In genomic region chr1:25905680-25906643, GRCh38 we compare ENCODE assay signal across 8 cellular contexts. TPM values are rescaled to one million over a fixed set of nuclear protein-coding genes. Genes with fewer than 3 reads are reported as not detected.
A peak's percentile ranks its signal among the peaks of the same experiment; 100 is the strongest.
DNase-seq lines count a peak whose midpoint lies in the region; ATAC-seq, FAIRE-seq and TF ChIP-seq lines count a peak whose summit lies in the region.

Gene STMN1, minus strand, starts transcription at chr1:25906419. Its CDS starts 1,743 bp downstream, at chr1:25904676.

- H3K4me1 Mint-ChIP-seq in WTC11: peaks cover 27% of the 10 kb centered on the region
- peaks cover 17 to 24% of the 10 kb centered on the region in 2 donors for H3K4me1 Mint-ChIP-seq in immature natural killer cell

- H3K27ac ChIP-seq in A673 (ENCODE audit: low read depth, low read length, poor library complexity, severe bottlenecking) (peak within 1 kb of the TSS; percentile 97), spleen (peak within 1 kb of the TSS in 7 of 8 donors; percentile 55 to 81 (median 79))

- TF ChIP-seq CTCF in A673 (conservative IDR thresholded peaks at IDR 0.05; ENCODE audit: low read depth, low read length): 0 out of 2 replicates have a peak, but pooled peaks have one; percentile 6
- no peak for TF ChIP-seq CTCF in WTC11 (IDR thresholded peaks at IDR 0.05)
- no peak for TF ChIP-seq CTCF in bronchial epithelial cell (IDR thresholded peaks at IDR 0.05; ENCODE audit: insufficient read depth, low read length, severe bottlenecking)
- TF ChIP-seq CTCF in spleen (IDR thresholded peaks at IDR 0.05 in 8 of 11, conservative IDR thresholded peaks at IDR 0.05 in 3 of 11): no peak

- DNase-seq in A673 (ENCODE audit: low spot score) (peak; percentile 97), NCI-H2171 treated with DMSO at 0.1 percent for 48 hours (lab: John Stamatoyannopoulos, UW) (peak; percentile 92), WTC11 (ENCODE audit: low spot score) (peak; percentile 97), bronchial epithelial cell (ENCODE audit: low read depth) (peak; percentile 41), immature natural killer cell (peak; percentile 72 to 76 (median 74)), spleen (peak; percentile 95)

- POLR2A ChIA-PET in A673 (lab: Charles Lee; ENCODE audit: low non-redundant PET) (interaction anchor here (0.7 to 1.2 kb wide), 2 partner anchors 10 to 17 kb away, joined by 3 to 5 read pairs; no protein-coding TSS in a partner anchor), WTC11 (lab: Charles Lee) (interaction anchor here (0.7 to 1.5 kb wide), 3 partner anchors 14 to 92 kb away, joined by 3 to 5 read pairs (median 4); partner anchors contain the start of gene PAFAH2)

- H3K9me3 Mint-ChIP-seq in WTC11 (no peaks in the 10 kb centered on the region), immature natural killer cell (no peaks in the 10 kb centered on the region)

- CTCF ChIA-PET in A673 (lab: Charles Lee) (interaction anchor here (1.0 kb wide), 1 partner anchor 11 kb away, joined by 4 read pairs; no protein-coding TSS in a partner anchor), WTC11 (lab: Charles Lee) (interaction anchor here (1.0 to 3.6 kb wide), 5 partner anchors 10 to 115 kb away, joined by 3 to 31 read pairs (median 4); partner anchors contain the start of genes EXTL1 and PAFAH2)

- H3K27me3 Mint-ChIP-seq in WTC11 (ENCODE audit: low read depth): no peaks in the 10 kb centered on the region; the same call in none of the 2 replicates
- peaks cover 0 to 8% (median 2%) of the 10 kb centered on the region in 3 donors for H3K27me3 Mint-ChIP-seq in immature natural killer cell (ENCODE audit: low read depth in 3 of 3)

- H3K27me3 ChIP-seq in A673 (replicated peaks; ENCODE audit: insufficient read depth, low read depth, low read length, poor library complexity) (no peaks in the 10 kb centered on the region), bronchial epithelial cell (ENCODE audit: control insufficient read depth, insufficient read depth, low read length) (no peaks in the 10 kb centered on the region), spleen (replicated peaks in 1 of 7) (peaks cover 0 to 5% (median 0%) of the 10 kb centered on the region in 7 donors)

- intact Hi-C loops in A673 (cut with micrococcal nuclease; ENCODE audit: unreplicated experiment): no loop called here
- intact Hi-C loops in spleen (cut with DNase I; ENCODE audit: low total_unique reads): no loop called here

- H3K9me3 ChIP-seq in A673 (ENCODE audit: low read depth, low read length, poor library complexity, severe bottlenecking): no peaks in the 10 kb centered on the region
- no peaks in the 10 kb centered on the region for H3K9me3 ChIP-seq in spleen

- peaks cover 23% of the 10 kb centered on the region for H3K4me1 ChIP-seq in A673 (ENCODE audit: insufficient read depth, low read length, poor library complexity, severe bottlenecking)
- H3K4me1 ChIP-seq in spleen: peaks cover 10 to 43% (median 24%) of the 10 kb centered on the region in 6 donors

- ATAC-seq in GM18858 (IDR thresholded peaks at IDR 0.05; ENCODE audit: unreplicated experiment) (peak; percentile 54), HG03095 (IDR thresholded peaks at IDR 0.05; ENCODE audit: unreplicated experiment) (peak; percentile 49), WTC11 (peak; percentile 84)

- BruUV-seq in A673 (replicated peaks; lab: Mats Ljungman, UMichigan): no TSS peak

- peaks cover 38% of the 10 kb centered on the region for H3K36me3 Mint-ChIP-seq in WTC11
- peaks cover 0 to 3% (median 0%) of the 10 kb centered on the region in 3 donors for H3K36me3 Mint-ChIP-seq in immature natural killer cell

- peak within 1 kb of the TSS; percentile 88 for H3K4me3 ChIP-seq in A673 (ENCODE audit: low read depth, low read length, poor library complexity, severe bottlenecking)
- H3K4me3 ChIP-seq in bronchial epithelial cell (ENCODE audit: low read depth, low read length): peak within 1 kb of the TSS; percentile 63
- peak within 1 kb of the TSS; percentile 67 to 94 (median 84) for H3K4me3 ChIP-seq in spleen

- peak in 2 of 3 donors; percentile 59 to 94 for TF ChIP-seq POLR2A in spleen (IDR thresholded peaks at IDR 0.05)

- peaks cover 38% of the 10 kb centered on the region for H3K36me3 ChIP-seq in A673 (ENCODE audit: insufficient read depth, low read length, poor library complexity, severe bottlenecking)
- H3K36me3 ChIP-seq in bronchial epithelial cell (ENCODE audit: control insufficient read depth, insufficient read depth, low read length): no peaks in the 10 kb centered on the region
- peaks cover 0 to 27% (median 2%) of the 10 kb centered on the region in 6 donors for H3K36me3 ChIP-seq in spleen

- WGBS in spleen, 5 donors: 0 to 1% (median 1%) methylated on average over 31 to 102 of the region's 102 CpGs

- FAIRE-seq in bronchial epithelial cell (lab: Jason Lieb, UNC): no peak

- H3K27ac Mint-ChIP-seq in WTC11 (peak within 1 kb of the TSS; percentile 73), immature natural killer cell (peak within 1 kb of the TSS; percentile 83 to 92 (median 88))

- H3K4me3 Mint-ChIP-seq in WTC11 (peak within 1 kb of the TSS; percentile 92), immature natural killer cell (peak within 1 kb of the TSS; percentile 92 to 98 (median 93))

TF ChIP-seq in WTC11, 78 proteins besides CTCF, POLR2A, EP300 and RAD21 (continues in another document):
- TF ChIP-seq, protein P1, sequence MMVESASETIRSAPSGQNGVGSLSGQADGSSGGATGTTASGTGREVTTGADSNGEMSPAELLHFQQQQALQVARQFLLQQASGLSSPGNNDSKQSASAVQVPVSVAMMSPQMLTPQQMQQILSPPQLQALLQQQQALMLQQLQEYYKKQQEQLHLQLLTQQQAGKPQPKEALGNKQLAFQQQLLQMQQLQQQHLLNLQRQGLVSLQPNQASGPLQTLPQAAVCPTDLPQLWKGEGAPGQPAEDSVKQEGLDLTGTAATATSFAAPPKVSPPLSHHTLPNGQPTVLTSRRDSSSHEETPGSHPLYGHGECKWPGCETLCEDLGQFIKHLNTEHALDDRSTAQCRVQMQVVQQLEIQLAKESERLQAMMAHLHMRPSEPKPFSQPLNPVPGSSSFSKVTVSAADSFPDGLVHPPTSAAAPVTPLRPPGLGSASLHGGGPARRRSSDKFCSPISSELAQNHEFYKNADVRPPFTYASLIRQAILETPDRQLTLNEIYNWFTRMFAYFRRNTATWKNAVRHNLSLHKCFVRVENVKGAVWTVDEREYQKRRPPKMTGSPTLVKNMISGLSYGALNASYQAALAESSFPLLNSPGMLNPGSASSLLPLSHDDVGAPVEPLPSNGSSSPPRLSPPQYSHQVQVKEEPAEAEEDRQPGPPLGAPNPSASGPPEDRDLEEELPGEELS (CRISPR knock-in tag; IDR thresholded peaks at IDR 0.05): 0 out of 2 replicates have a peak, but pooled peaks have one; percentile 58
- TF ChIP-seq SMAD3 (CRISPR knock-in tag; IDR thresholded peaks at IDR 0.05; ENCODE audit: borderline replicate concordance) (peak; percentile 20; the same call in 1 of the 2 replicates), SP1 (CRISPR knock-in tag; conservative IDR thresholded peaks at IDR 0.05) (peak; percentile 91), USF1 (CRISPR knock-in tag; IDR thresholded peaks at IDR 0.05) (peak; percentile 99), ZNF423 (CRISPR knock-in tag; IDR thresholded peaks at IDR 0.05) (peak; percentile 99), IRF2 (CRISPR knock-in tag; IDR thresholded peaks at IDR 0.05; ENCODE audit: borderline replicate concordance, low read depth) (no peak), SMAD4 (CRISPR knock-in tag; IDR thresholded peaks at IDR 0.05) (0 out of 2 replicates have a peak, but pooled peaks have one; percentile 34), MYBL2 (CRISPR knock-in tag; IDR thresholded peaks at IDR 0.05) (peak; percentile 76; the same call in 1 of the 2 replicates), ZNF671 (CRISPR knock-in tag; IDR thresholded peaks at IDR 0.05) (peak; percentile 53; the same call in 1 of the 2 replicates), NR3C1 (CRISPR knock-in tag; conservative IDR thresholded peaks at IDR 0.05; ENCODE audit: low read depth) (no peak), RELA (CRISPR knock-in tag; IDR thresholded peaks at IDR 0.05; ENCODE audit: borderline replicate concordance) (0 out of 2 replicates have a peak, but pooled peaks have one; percentile 2)
- TF ChIP-seq, protein P2, sequence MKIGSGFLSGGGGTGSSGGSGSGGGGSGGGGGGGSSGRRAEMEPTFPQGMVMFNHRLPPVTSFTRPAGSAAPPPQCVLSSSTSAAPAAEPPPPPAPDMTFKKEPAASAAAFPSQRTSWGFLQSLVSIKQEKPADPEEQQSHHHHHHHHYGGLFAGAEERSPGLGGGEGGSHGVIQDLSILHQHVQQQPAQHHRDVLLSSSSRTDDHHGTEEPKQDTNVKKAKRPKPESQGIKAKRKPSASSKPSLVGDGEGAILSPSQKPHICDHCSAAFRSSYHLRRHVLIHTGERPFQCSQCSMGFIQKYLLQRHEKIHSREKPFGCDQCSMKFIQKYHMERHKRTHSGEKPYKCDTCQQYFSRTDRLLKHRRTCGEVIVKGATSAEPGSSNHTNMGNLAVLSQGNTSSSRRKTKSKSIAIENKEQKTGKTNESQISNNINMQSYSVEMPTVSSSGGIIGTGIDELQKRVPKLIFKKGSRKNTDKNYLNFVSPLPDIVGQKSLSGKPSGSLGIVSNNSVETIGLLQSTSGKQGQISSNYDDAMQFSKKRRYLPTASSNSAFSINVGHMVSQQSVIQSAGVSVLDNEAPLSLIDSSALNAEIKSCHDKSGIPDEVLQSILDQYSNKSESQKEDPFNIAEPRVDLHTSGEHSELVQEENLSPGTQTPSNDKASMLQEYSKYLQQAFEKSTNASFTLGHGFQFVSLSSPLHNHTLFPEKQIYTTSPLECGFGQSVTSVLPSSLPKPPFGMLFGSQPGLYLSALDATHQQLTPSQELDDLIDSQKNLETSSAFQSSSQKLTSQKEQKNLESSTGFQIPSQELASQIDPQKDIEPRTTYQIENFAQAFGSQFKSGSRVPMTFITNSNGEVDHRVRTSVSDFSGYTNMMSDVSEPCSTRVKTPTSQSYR (CRISPR knock-in tag; IDR thresholded peaks at IDR 0.05): 0 out of 2 replicates have a peak, but pooled peaks have one; percentile 41

RNA-seq across cellular contexts. Expression of gene STMN1, which starts in this region (rescaled TPM):
- total RNA-seq in A673 (2021) (920 and 933 TPM in 2 replicates), WTC11 (2021) (418 to 483 TPM (median 458 TPM) in 3 replicates), bronchial epithelial cell (15.8 and 19.5 TPM in 2 replicates), spleen (10 to 100 TPM; 40.3 to 59.5 (median 47.8) TPM)
- polyA plus RNA-seq in immature natural killer cell (100 to 1,000 TPM; 135 to 156 (median 138) TPM), spleen (100 to 1,000 TPM in 1 of 3 donors, 10 to 100 TPM in 2; 48.4 to 174 (median 95.8) TPM)

Comparison
In these comparisons a context has a peak if more than half of its experiments do, and no peak if none do; other contexts are left out.
1. Peak in every context shown above with its lines: DNase-seq, ATAC-seq, H3K4me3 ChIP-seq and H3K27ac ChIP-seq.
2. DNase-seq: peak in every context shown above with its lines; median percentile 97 in A673; 97 in WTC11; 95 in spleen; 92 in NCI-H2171 treated with DMSO at 0.1 percent for 48 hours; 74 in immature natural killer cell; 41 in bronchial epithelial cell.